In the genomic region with DNA sequence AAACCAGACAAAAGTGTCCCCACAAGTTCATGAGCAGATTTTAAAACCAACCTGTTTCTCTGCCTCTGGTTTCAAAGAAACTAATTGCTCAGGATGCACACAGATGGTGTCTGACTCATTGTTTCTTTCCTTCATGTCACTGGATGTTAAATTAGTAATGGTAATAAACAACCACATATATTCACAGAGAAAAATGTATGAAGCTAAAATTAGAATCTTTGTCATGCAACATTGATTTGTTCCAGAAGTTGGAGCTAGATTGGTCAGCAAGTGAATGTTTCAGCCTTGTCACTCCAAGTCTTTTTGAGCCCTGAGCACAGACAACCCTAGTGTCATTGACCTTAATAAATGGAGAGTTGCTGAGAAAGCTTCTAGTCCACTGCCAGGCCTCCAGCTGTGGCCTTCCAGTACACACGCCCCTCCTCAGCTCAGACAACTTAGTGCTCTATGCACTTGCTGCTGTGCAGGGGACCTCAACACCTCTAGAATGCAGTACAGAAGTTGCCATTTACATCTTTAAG, we compare ENCODE assay signal across 10 cellular contexts.
DNase-seq lines count a peak whose midpoint lies in the region; ATAC-seq and TF ChIP-seq lines count a peak whose summit lies in the region.
"Had no signal": no experiment of that assay in that cellular context is flagged by ENCODE, and none has a peak within 500 bp of the region (broad histone marks: within the 10 kb centered on the region; RNA-seq: fewer than 3 reads in every experiment).

No MANE protein-coding gene starts in this region.

- intact Hi-C loops in head of caudate nucleus (cut with DNase I), result no loop called here

- no peaks in the 10 kb centered on the region for H3K9me3 Mint-ChIP-seq in stimulated activated effector memory CD8-positive, alpha-beta T cell treated with anti-CD3 and anti-CD28 coated beads, Interleukin-12 subunit alpha, Interleukin-12 subunit beta, amount 100 ng/mL, for 72 hours

- no peak for TF ChIP-seq CTCF in epithelial cell of esophagus (IDR thresholded peaks at IDR 0.05; ENCODE audit: insufficient read depth, low read depth, low read length, missing control alignments)

- POLR2A ChIA-PET in HEK293T (lab: Yijun Ruan, JAX), result no interaction called here

- H3K4me3 Mint-ChIP-seq in stimulated activated effector memory CD8-positive, alpha-beta T cell treated with anti-CD3 and anti-CD28 coated beads, Interleukin-12 subunit alpha, Interleukin-12 subunit beta, amount 100 ng/mL, for 72 hours, result no peak overlapping the region
- H3K4me3 Mint-ChIP-seq: immature natural killer cell had no signal

- H3K36me3 Mint-ChIP-seq in stimulated activated effector memory CD8-positive, alpha-beta T cell treated with anti-CD3 and anti-CD28 coated beads, Interleukin-12 subunit alpha, Interleukin-12 subunit beta, amount 100 ng/mL, for 72 hours, result no peaks in the 10 kb centered on the region
- H3K36me3 Mint-ChIP-seq: immature natural killer cell had no signal

- no peak overlapping the region for H3K4me3 ChIP-seq in epithelial cell of esophagus (ENCODE audit: low read length)

- H3K4me1 Mint-ChIP-seq in stimulated activated effector memory CD8-positive, alpha-beta T cell treated with anti-CD3 and anti-CD28 coated beads, Interleukin-12 subunit alpha, Interleukin-12 subunit beta, amount 100 ng/mL, for 72 hours, result peaks cover 26% of the 10 kb centered on the region
- H3K4me1 Mint-ChIP-seq: immature natural killer cell had no signal

- DNase-seq in M059J (ENCODE audit: low read depth) (peak; percentile 93), epithelial cell of esophagus (ENCODE audit: low read depth) (peak; percentile 86), HUDEP-2 (lab: John Stamatoyannopoulos, UW; ENCODE audit: unreplicated experiment in 76 of 76) (no peak), HEK293T (ENCODE audit: extremely low spot score) (no peak), head of caudate nucleus (no peak)
- no peak for DNase-seq in stimulated activated effector memory CD8-positive, alpha-beta T cell treated with anti-CD3 and anti-CD28 coated beads, Interleukin-12 subunit alpha, Interleukin-12 subunit beta, amount 100 ng/mL, for 72 hours (ENCODE audit: low spot score in 2 of 2)
- DNase-seq: immature natural killer cell; stimulated activated naive CD4-positive, alpha-beta T cell; WERI-Rb-1 had no signal

- H3K27ac Mint-ChIP-seq in stimulated activated effector memory CD8-positive, alpha-beta T cell treated with anti-CD3 and anti-CD28 coated beads, Interleukin-12 subunit alpha, Interleukin-12 subunit beta, amount 100 ng/mL, for 72 hours, result peak overlapping the region; percentile 11
- H3K27ac Mint-ChIP-seq: immature natural killer cell had no signal

- CTCF ChIA-PET in HEK293T (lab: Yijun Ruan, JAX), result interaction anchor here (0.7 to 1.0 kb wide), 2 partner anchors 23 to 564 kb away, joined by 3 to 4 read pairs; no protein-coding TSS in a partner anchor

- peak; percentile 55 for ATAC-seq in GM18909 (IDR thresholded peaks at IDR 0.05; ENCODE audit: poor library complexity, unreplicated experiment)
- ATAC-seq in stimulated activated effector memory CD8-positive, alpha-beta T cell treated with anti-CD3 and anti-CD28 coated beads, Interleukin-12 subunit alpha, Interleukin-12 subunit beta, amount 100 ng/mL, for 72 hours, result peak; percentile 86

TF ChIP-seq in HEK293T, 16 proteins besides CTCF, POLR2A, EP300 and RAD21:
- TF ChIP-seq SP1 (IDR thresholded peaks at IDR 0.05) (no peak), L3MBTL2 (conservative IDR thresholded peaks at IDR 0.05) (no peak), CTBP1 (IDR thresholded peaks at IDR 0.05; ENCODE audit: borderline replicate concordance) (no peak), LEF1 (IDR thresholded peaks at IDR 0.05; ENCODE audit: borderline replicate concordance) (no peak), NFRKB (IDR thresholded peaks at IDR 0.05) (no peak), HDGF (IDR thresholded peaks at IDR 0.05; ENCODE audit: borderline replicate concordance) (no peak), FOXM1 (IDR thresholded peaks at IDR 0.05; ENCODE audit: borderline replicate concordance) (no peak), FOXA1 (IDR thresholded peaks at IDR 0.05) (no peak)
- TF ChIP-seq, protein P1, sequence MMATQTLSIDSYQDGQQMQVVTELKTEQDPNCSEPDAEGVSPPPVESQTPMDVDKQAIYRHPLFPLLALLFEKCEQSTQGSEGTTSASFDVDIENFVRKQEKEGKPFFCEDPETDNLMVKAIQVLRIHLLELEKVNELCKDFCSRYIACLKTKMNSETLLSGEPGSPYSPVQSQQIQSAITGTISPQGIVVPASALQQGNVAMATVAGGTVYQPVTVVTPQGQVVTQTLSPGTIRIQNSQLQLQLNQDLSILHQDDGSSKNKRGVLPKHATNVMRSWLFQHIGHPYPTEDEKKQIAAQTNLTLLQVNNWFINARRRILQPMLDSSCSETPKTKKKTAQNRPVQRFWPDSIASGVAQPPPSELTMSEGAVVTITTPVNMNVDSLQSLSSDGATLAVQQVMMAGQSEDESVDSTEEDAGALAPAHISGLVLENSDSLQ (IDR thresholded peaks at IDR 0.05), result no peak

Comparison
In these comparisons a context has a peak if more than half of its experiments do, and no peak if none do; other contexts are left out.
1. DNase-seq: peak in M059J (single experiment) and epithelial cell of esophagus (single experiment); none in stimulated activated effector memory CD8-positive, alpha-beta T cell treated with anti-CD3 and anti-CD28 coated beads, Interleukin-12 subunit alpha, Interleukin-12 subunit beta, amount 100 ng/mL, for 72 hours (0 of 2), HUDEP-2 (0 of 76), HEK293T (single experiment) and head of caudate nucleus (0 of 42).